27 cellular contexts compared by ENCODE assay signal in genomic region chr2:133657591-133657990, GRCh38.
DNase-seq lines count a peak whose midpoint lies in the region; ATAC-seq and TF ChIP-seq lines count a peak whose summit lies in the region.
"Had no signal": no experiment of that assay in that cellular context is flagged by ENCODE, and none has a peak within 500 bp of the region (broad histone marks: within the 10 kb centered on the region; RNA-seq: fewer than 3 reads in every experiment).

No MANE protein-coding gene starts in this region.

- H3K4me1 ChIP-seq in IMR-90 (ENCODE audit: control insufficient read depth, insufficient read depth, low read length), result peaks cover under 1% of the 10 kb centered on the region; the same call in 1 of the 2 replicates
- no peaks in the 10 kb centered on the region for H3K4me1 ChIP-seq in breast epithelium
- H3K4me1 ChIP-seq: upper lobe of right lung had no signal

- H3K27me3 ChIP-seq in IMR-90 (ENCODE audit: control insufficient read depth, insufficient read depth, low read length) (no peaks in the 10 kb centered on the region), breast epithelium (no peaks in the 10 kb centered on the region)
- H3K27me3 ChIP-seq: SJCRH30, stomach, upper lobe of right lung had no signal

- H3K56ac ChIP-seq in IMR-90 (ENCODE audit: extremely low read depth, insufficient read depth, low read length), result no peak overlapping the region

- no peak overlapping the region for H2BK120ac ChIP-seq in IMR-90 (ENCODE audit: low read depth, low read length)

- no peak for TF ChIP-seq RAD21 in IMR-90 (IDR thresholded peaks at IDR 0.05; ENCODE audit: low read length)

- H3K23ac ChIP-seq in IMR-90 (ENCODE audit: low read depth, low read length), result no peak overlapping the region

- no peaks in the 10 kb centered on the region; the same call in 1 of the 2 replicates for H3K9me1 ChIP-seq in IMR-90 (ENCODE audit: insufficient read depth, low read length)

- no peak overlapping the region for H3K14ac ChIP-seq in IMR-90 (replicated peaks; ENCODE audit: low read depth, low read length)

- no TSS peak for BruUV-seq in IMR-90 (replicated peaks; lab: Mats Ljungman, UMichigan)

- DNase-seq in IMR-90 (peak; percentile 41), brain pericyte (ENCODE audit: low read depth, low spot score) (peak; percentile 25), kidney glomerular epithelial cell (lab: John Stamatoyannopoulos, UW) (peak; percentile 60), smooth muscle cell of the brain vasculature (ENCODE audit: low read depth, low spot score) (peak; percentile 23), coronary artery (ENCODE audit: low spot score) (no peak), RWPE1 (ENCODE audit: low spot score) (no peak), middle frontal gyrus (ENCODE audit: extremely low spot score, low spot score) (no peak), breast epithelium (ENCODE audit: low spot score in 2 of 2) (no peak)
- DNase-seq: activated CD4-positive, CD25-positive, alpha-beta regulatory T cell; activated CD8-positive, alpha-beta T cell treated with anti-CD3 and anti-CD28 coated beads, Interleukin-2, amount 10 ng/mL, durations not matched to agents 7 days and 5 days; activated T-cell treated with anti-CD3 and anti-CD28 coated beads, Interleukin-2, amount 50 U/mL, for 72 hours; Calu3; GF-D8; glutamatergic neuron; H7; MM.1S; naive B cell; NCI-H146; NCI-H2171 treated with DMSO at 0.1 percent for 48 hours; NCI-H69; stimulated activated CD4-positive, alpha-beta T cell treated with anti-CD3 and anti-CD28 coated beads, Interleukin-4, amount 100 ng/mL, for 1 hour; stomach; T-helper 17 cell; upper lobe of right lung had no signal

- H2AK5ac ChIP-seq in IMR-90 (ENCODE audit: low read depth, low read length), result no peak overlapping the region

- H3K27ac ChIP-seq in IMR-90 (ENCODE audit: insufficient read depth, low read length) (no peak overlapping the region), coronary artery (no peak overlapping the region), RWPE1 (no peak overlapping the region), breast epithelium (no peak overlapping the region)
- H3K27ac ChIP-seq: SJCRH30, stomach, upper lobe of right lung had no signal

- H3K36me3 ChIP-seq in IMR-90 (ENCODE audit: control insufficient read depth, insufficient read depth, low read length), result no peaks in the 10 kb centered on the region
- H3K36me3 ChIP-seq in breast epithelium, result no peaks in the 10 kb centered on the region
- H3K36me3 ChIP-seq: SJCRH30, stomach, upper lobe of right lung had no signal

- no peak for TF ChIP-seq CTCF in IMR-90 (conservative IDR thresholded peaks at IDR 0.05; ENCODE audit: low read depth, low read length)
- no peak for TF ChIP-seq CTCF in coronary artery (IDR thresholded peaks at IDR 0.05)
- no peak for TF ChIP-seq CTCF in RWPE1 (conservative IDR thresholded peaks at IDR 0.05; ENCODE audit: low read depth)
- TF ChIP-seq CTCF in breast epithelium (IDR thresholded peaks at IDR 0.05), result no peak

- no peak overlapping the region for H4K5ac ChIP-seq in IMR-90 (ENCODE audit: low read depth, low read length)

- no peak overlapping the region for H3K18ac ChIP-seq in IMR-90 (ENCODE audit: low read depth, low read length)

- no peak for ATAC-seq in IMR-90 (ENCODE audit: low read depth)
- ATAC-seq: activated CD8-positive, alpha-beta T cell treated with anti-CD3 and anti-CD28 coated beads, Interleukin-2, amount 10 ng/mL, durations not matched to agents 7 days and 5 days; activated T-cell treated with anti-CD3 and anti-CD28 coated beads, Interleukin-2, amount 50 U/mL, for 72 hours; GM12878; T-helper 17 cell; upper lobe of right lung had no signal

- H3K9ac ChIP-seq in IMR-90 (ENCODE audit: low read depth, low read length), result no peak overlapping the region

- H2BK20ac ChIP-seq in IMR-90 (ENCODE audit: low read depth, low read length), result no peak overlapping the region

- H3K79me1 ChIP-seq in IMR-90 (ENCODE audit: low read depth in 1 of 2, low read length in 2 of 2), result no peaks in the 10 kb centered on the region

- POLR2A ChIA-PET in IMR-90 (lab: Charles Lee; ENCODE audit: unreplicated experiment) (no interaction called here), RWPE1 (lab: Yijun Ruan, JAX; ENCODE audit: low non-redundant PET) (no interaction called here)

- H3K9me3 ChIP-seq in IMR-90 (ENCODE audit: control insufficient read depth, insufficient read depth, low read length) (no peaks in the 10 kb centered on the region), breast epithelium (no peaks in the 10 kb centered on the region)
- H3K9me3 ChIP-seq: SJCRH30, stomach, upper lobe of right lung had no signal

- H2BK5ac ChIP-seq in IMR-90 (ENCODE audit: low read depth, low read length, poor library complexity, severe bottlenecking), result no peak overlapping the region

- no peak overlapping the region for H4K8ac ChIP-seq in IMR-90 (ENCODE audit: low read depth in 2 of 2, low read length in 2 of 2)

- no peak overlapping the region for H3K4ac ChIP-seq in IMR-90 (ENCODE audit: low read depth, low read length)

- 100% methylated on average over 4 of the region's 6 CpGs; no CpG with 5 or more reads in 1 of the 2 experiments for WGBS in IMR-90 (ENCODE audit: extremely low coverage in 2 of 2, insufficient read length in 1 of 2), 2 experiments

- H2BK15ac ChIP-seq in IMR-90 (ENCODE audit: low read depth, low read length), result 0 out of 3 replicates have a peak overlapping the region, but pooled peaks have one; percentile 1

- H4K20me1 ChIP-seq in IMR-90 (ENCODE audit: insufficient read depth, low read length), result no peaks in the 10 kb centered on the region

- no peak overlapping the region for H3K4me2 ChIP-seq in IMR-90 (ENCODE audit: low read depth, low read length)

- in situ Hi-C loops in IMR-90 (cut with MboI; ENCODE audit: low sequenced_read_pairs), result no loop called here

- dilution Hi-C loops in IMR-90 (cut with HindIII; ENCODE audit: low sequenced_read_pairs, unreplicated experiment), result no loop called here

- TF ChIP-seq POLR2A in IMR-90 (IDR thresholded peaks at IDR 0.05; ENCODE audit: low read depth, low read length) (no peak), breast epithelium (IDR thresholded peaks at IDR 0.05) (no peak)

- H4K91ac ChIP-seq in IMR-90 (ENCODE audit: insufficient read depth, low read depth, low read length), result no peak overlapping the region

- H2AK9ac ChIP-seq in IMR-90 (replicated peaks; ENCODE audit: low read depth, low read length, poor library complexity), result no peak overlapping the region

- intact Hi-C loops in IMR-90 (cut with micrococcal nuclease), result no loop called here
- intact Hi-C loops in breast epithelium (cut with DNase I; ENCODE audit: low total_unique reads), result no loop called here

- no peak overlapping the region for H3K4me3 ChIP-seq in IMR-90 (ENCODE audit: insufficient read depth, low read depth, low read length)
- H3K4me3 ChIP-seq in coronary artery, result no peak overlapping the region
- H3K4me3 ChIP-seq in breast epithelium, result no peak overlapping the region
- H3K4me3 ChIP-seq: GM12878, SJCRH30, skin epidermis, stomach, upper lobe of right lung had no signal

- CTCF ChIA-PET in IMR-90 (lab: Yijun Ruan, JAX) (interaction anchor here (0.5 kb wide), 1 partner anchor 21 kb away, joined by 5 read pairs; no protein-coding TSS in a partner anchor), RWPE1 (lab: Yijun Ruan, JAX) (no interaction called here)

- H2AFZ ChIP-seq in IMR-90 (replicated peaks; ENCODE audit: low read length, poor library complexity), result no peak overlapping the region

TF ChIP-seq in IMR-90, 13 proteins besides CTCF, POLR2A, EP300 and RAD21:
- no peak for TF ChIP-seq NFE2L2 (IDR thresholded peaks at IDR 0.05; ENCODE audit: low read depth, low read length)
- no peak for TF ChIP-seq USF2 (IDR thresholded peaks at IDR 0.05; ENCODE audit: low read depth, low read length)
- no peak for TF ChIP-seq MXI1 (IDR thresholded peaks at IDR 0.05; ENCODE audit: borderline replicate concordance, low read depth, low read length)
- no peak for TF ChIP-seq MAFK (IDR thresholded peaks at IDR 0.05; ENCODE audit: low read depth, low read length)
- no peak for TF ChIP-seq BHLHE40 (IDR thresholded peaks at IDR 0.05; ENCODE audit: low read depth, low read length)
- no peak for TF ChIP-seq RFX5 (IDR thresholded peaks at IDR 0.05; ENCODE audit: low read depth, low read length)
- TF ChIP-seq ELK1 (IDR thresholded peaks at IDR 0.05; ENCODE audit: borderline replicate concordance, low read depth, low read length), result no peak
- no peak for TF ChIP-seq MAZ (IDR thresholded peaks at IDR 0.05; ENCODE audit: borderline replicate concordance, low read depth, low read length)
- no peak for TF ChIP-seq SMC3 (IDR thresholded peaks at IDR 0.05; ENCODE audit: low read depth, low read length)
- no peak for TF ChIP-seq CEBPB (IDR thresholded peaks at IDR 0.05; ENCODE audit: low read depth, low read length)
- TF ChIP-seq FOS (IDR thresholded peaks at IDR 0.05; ENCODE audit: low read depth, low read length), result no peak
- TF ChIP-seq CHD1 (IDR thresholded peaks at IDR 0.05; ENCODE audit: low read depth, low read length), result no peak
- TF ChIP-seq RCOR1 (IDR thresholded peaks at IDR 0.05; ENCODE audit: insufficient replicate concordance, low read length), result no peak
TF ChIP-seq in IMR-90: peak in this region for 0.

Comparison
In these comparisons a context has a peak if more than half of its experiments do, and no peak if none do; other contexts are left out.
1. DNase-seq: peak in IMR-90 (single experiment), brain pericyte (single experiment), kidney glomerular epithelial cell (single experiment) and smooth muscle cell of the brain vasculature (single experiment); none in coronary artery (single experiment), RWPE1 (single experiment), middle frontal gyrus (single experiment) and breast epithelium (0 of 2).